In the genomic region with DNA sequence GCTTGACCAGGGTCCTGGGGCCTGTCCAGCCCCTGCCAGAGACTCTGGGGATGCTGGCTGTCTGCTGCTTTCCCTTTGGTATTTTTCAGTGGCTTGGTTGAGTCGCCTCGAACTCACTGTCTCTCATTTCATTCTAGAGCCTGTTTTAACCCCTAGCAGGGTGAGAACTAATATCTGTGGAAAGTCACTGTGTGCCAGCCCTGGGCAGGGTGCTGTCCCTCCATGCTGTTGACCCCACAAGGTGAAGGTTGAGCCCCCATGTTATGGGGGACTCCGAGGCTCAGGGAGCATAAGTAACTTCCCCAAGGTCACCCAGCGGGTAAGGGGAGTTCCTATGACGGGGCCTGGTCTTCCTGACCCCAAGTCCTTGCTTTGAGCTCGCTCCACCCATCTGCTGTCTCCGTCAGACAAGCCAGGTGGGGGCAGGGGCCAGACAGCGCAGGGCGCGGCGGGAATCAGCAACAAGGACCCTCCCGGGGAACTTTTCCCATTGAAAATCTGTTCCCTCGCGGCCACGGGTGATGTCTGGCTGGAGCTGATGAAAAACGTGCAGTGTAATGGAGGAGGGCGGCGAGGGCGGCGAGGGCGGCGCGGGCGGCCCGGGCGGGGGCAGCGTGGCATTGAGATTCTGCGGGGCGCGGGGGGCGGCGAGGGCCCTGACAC, we compare ENCODE assay signal across 8 cellular contexts. TPM values are rescaled to one million over a fixed set of nuclear protein-coding genes. Genes with fewer than 3 reads are reported as not detected.
DNase-seq lines count a peak whose midpoint lies in the region.

No MANE protein-coding gene starts in this region.

- H3K23ac ChIP-seq in neuronal stem cell (ENCODE audit: low read depth, low read length, poor library complexity): no peak overlapping the region

- H2BK5ac ChIP-seq in neuronal stem cell (ENCODE audit: low read length): no peak overlapping the region

- H3K4me2 ChIP-seq in neuronal stem cell (ENCODE audit: insufficient read depth, low read length, poor library complexity, severe bottlenecking): peak overlapping the region; percentile 86

- peaks cover 4% of the 10 kb centered on the region for H3K36me3 Mint-ChIP-seq in T-helper 2 cell treated with Interferon-gamma antibody and Interleukin-4, amounts not matched to agents 5 μg/mL and 100 μg/mL, for 36 hours (ENCODE audit: low read depth)

- H3K79me1 ChIP-seq in neuronal stem cell (ENCODE audit: low read depth, low read length): no peaks in the 10 kb centered on the region

- H3K36me3 ChIP-seq in SJSA1 (peaks cover 15% of the 10 kb centered on the region), endocrine pancreas (ENCODE audit: control insufficient read depth, insufficient read depth, low read length) (no peaks in the 10 kb centered on the region), neuronal stem cell (replicated peaks in 1 of 2; ENCODE audit: control insufficient read depth in 2 of 2, insufficient read depth in 2 of 2, low read length in 2 of 2) (peaks cover 0 to 16% of the 10 kb centered on the region in 2 donors)

- no peak overlapping the region for H3K14ac ChIP-seq in neuronal stem cell (ENCODE audit: low read length)

- no peaks in the 10 kb centered on the region for H3K9me3 Mint-ChIP-seq in T-helper 2 cell treated with Interferon-gamma antibody and Interleukin-4, amounts not matched to agents 5 μg/mL and 100 μg/mL, for 36 hours

- peak overlapping the region; percentile 92 for H3K4me3 Mint-ChIP-seq in T-helper 2 cell treated with Interferon-gamma antibody and Interleukin-4, amounts not matched to agents 5 μg/mL and 100 μg/mL, for 36 hours

- H3K27me3 ChIP-seq in SJSA1 (replicated peaks) (no peaks in the 10 kb centered on the region), endocrine pancreas (ENCODE audit: control insufficient read depth, insufficient read depth, low read length) (no peaks in the 10 kb centered on the region), neuronal stem cell (ENCODE audit: control insufficient read depth in 3 of 3, insufficient read depth in 3 of 3, low read depth in 1 of 3, low read length in 3 of 3) (peaks cover 11 to 42% (median 19%) of the 10 kb centered on the region in 3 experiments)

- no peak overlapping the region for H3K4ac ChIP-seq in neuronal stem cell (ENCODE audit: low read length)

- no peak overlapping the region for H4K8ac ChIP-seq in neuronal stem cell (ENCODE audit: low read depth, low read length)

- H3K18ac ChIP-seq in neuronal stem cell (ENCODE audit: low read length): peak overlapping the region; percentile 89

- H3K4me1 ChIP-seq in SJSA1 (replicated peaks) (peaks cover 24% of the 10 kb centered on the region), endocrine pancreas (ENCODE audit: control insufficient read depth, insufficient read depth, low read length) (no peaks in the 10 kb centered on the region), neuronal stem cell (ENCODE audit: control insufficient read depth in 2 of 2, insufficient read depth in 1 of 2, low read depth in 1 of 2, low read length in 2 of 2) (peaks cover 8 to 22% of the 10 kb centered on the region in 2 donors)

- no peak overlapping the region for H4K91ac ChIP-seq in neuronal stem cell (ENCODE audit: low read depth, low read length, poor library complexity)

- H3K4me3 ChIP-seq in SJSA1 (peak overlapping the region; percentile 48), endocrine pancreas (ENCODE audit: control insufficient read depth, insufficient read depth, low read length) (no peak overlapping the region), neuronal stem cell (ENCODE audit: low read length in 2 of 2) (peak overlapping the region; percentile 39 to 73)

- H2AFZ ChIP-seq in neuronal stem cell (ENCODE audit: low read length): peak overlapping the region; percentile 89

- peak overlapping the region; percentile 14 for H2BK15ac ChIP-seq in neuronal stem cell (ENCODE audit: low read length)

- peaks cover 36% of the 10 kb centered on the region for H3K27me3 Mint-ChIP-seq in T-helper 2 cell treated with Interferon-gamma antibody and Interleukin-4, amounts not matched to agents 5 μg/mL and 100 μg/mL, for 36 hours (ENCODE audit: low read depth)

- H3K27ac Mint-ChIP-seq in T-helper 2 cell treated with Interferon-gamma antibody and Interleukin-4, amounts not matched to agents 5 μg/mL and 100 μg/mL, for 36 hours: peak overlapping the region; percentile 49

- peaks cover 15% of the 10 kb centered on the region for H3K4me1 Mint-ChIP-seq in T-helper 2 cell treated with Interferon-gamma antibody and Interleukin-4, amounts not matched to agents 5 μg/mL and 100 μg/mL, for 36 hours (ENCODE audit: low read depth)

- H2BK12ac ChIP-seq in neuronal stem cell (ENCODE audit: low read length): no peak overlapping the region

- H3K9me3 ChIP-seq in SJSA1 (replicated peaks) (0 out of 2 replicates have a peak, but pooled peaks cover 3% of the 10 kb centered on the region), endocrine pancreas (ENCODE audit: control insufficient read depth, low read length) (no peaks in the 10 kb centered on the region), neuronal stem cell (replicated peaks in 1 of 2; ENCODE audit: control insufficient read depth in 2 of 2, insufficient read depth in 1 of 2, low read depth in 1 of 2, low read length in 2 of 2) (no peaks in the 10 kb centered on the region)

- no peak overlapping the region for H2AK5ac ChIP-seq in neuronal stem cell (ENCODE audit: low read depth, low read length)

- H3K27ac ChIP-seq in SJSA1: peak overlapping the region; percentile 18; the same call in 1 of the 2 replicates
- H3K27ac ChIP-seq in neuronal stem cell (replicated peaks; ENCODE audit: low read length): no peak overlapping the region

- no peak for DNase-seq in T-helper 2 cell treated with Interferon-gamma antibody and Interleukin-4, amounts not matched to agents 5 μg/mL and 100 μg/mL, for 36 hours (ENCODE audit: low spot score)
- DNase-seq in T-helper 2 cell: no peak
- DNase-seq in SJSA1 (ENCODE audit: low read depth in 1 of 2, low spot score in 2 of 2): peak in 1 of 2 experiments; percentile 51
- DNase-seq in neuronal stem cell (ENCODE audit: low spot score): no peak
- DNase-seq in T1000 (lab: John Stamatoyannopoulos, UW): no peak
- DNase-seq in foreskin melanocyte: no peak
- DNase-seq in NCI-H2081 (lab: John Stamatoyannopoulos, UW): no peak

- H2BK120ac ChIP-seq in neuronal stem cell (ENCODE audit: low read depth, low read length): no peak overlapping the region

- H3K9ac ChIP-seq in endocrine pancreas (ENCODE audit: control insufficient read depth, insufficient read depth, low read length) (peak overlapping the region; percentile 15), neuronal stem cell (ENCODE audit: low read depth, low read length, poor library complexity) (peak overlapping the region; percentile 81)

- WGBS in neuronal stem cell (ENCODE audit: extremely low coverage in 2 of 2, insufficient read length in 2 of 2, insufficient replicate concordance in 1 of 2), 2 donors: no CpG with 5 or more reads among the region's 32 CpGs

RNA-seq across cellular contexts. Expression of gene DCAKD, which starts 32.8 kb away (rescaled TPM):
- total RNA-seq in SJSA1 (2014; rRNA removed; shearing (Covaris generic)): 51.8 and 74.1 TPM in 2 replicates
- 46.9 TPM for polyA plus RNA-seq in neuronal stem cell (2013, experiment 1 of 2)
- 45.0 TPM for polyA plus RNA-seq in neuronal stem cell (2013, experiment 2 of 2)

RNA-seq across cellular contexts. Expression of gene NMT1, which starts 42.5 kb away (rescaled TPM):
- total RNA-seq in SJSA1 (2014; rRNA removed; shearing (Covaris generic)): 126 and 144 TPM in 2 replicates
- polyA plus RNA-seq in neuronal stem cell (2013, experiment 1 of 2): 99.1 TPM
- polyA plus RNA-seq in neuronal stem cell (2013, experiment 2 of 2): 95.0 TPM

RNA-seq across cellular contexts. Expression of gene C1QL1, which starts 50.5 kb away (rescaled TPM):
- 5.2 TPM in 1 of 2 replicates, not detected in the other for total RNA-seq in SJSA1 (2014; rRNA removed; shearing (Covaris generic))
- 8.7 TPM for polyA plus RNA-seq in neuronal stem cell (2013, experiment 1 of 2)
- polyA plus RNA-seq in neuronal stem cell (2013, experiment 2 of 2): 8.7 TPM
